8 cellular contexts compared by ENCODE assay signal in genomic region chr14:81533212-81533535, GRCh38. TPM values are rescaled to one million over a fixed set of nuclear protein-coding genes. Genes with fewer than 3 reads are reported as not detected.
DNase-seq lines count a peak whose midpoint lies in the region; ATAC-seq and TF ChIP-seq lines count a peak whose summit lies in the region.

No MANE protein-coding gene starts in this region.

- H3K27me3 ChIP-seq in body of pancreas: no peaks in the 10 kb centered on the region
- no peaks in the 10 kb centered on the region for H3K27me3 ChIP-seq in lung (ENCODE audit: control insufficient read depth, insufficient read depth)
- H3K27me3 ChIP-seq in upper lobe of left lung: no peaks in the 10 kb centered on the region

- peaks cover 5% of the 10 kb centered on the region for H3K9me3 Mint-ChIP-seq in activated naive CD4-positive, alpha-beta T cell treated with anti-CD3 and anti-CD28 coated beads, Interleukin-2, amount 10 ng/mL, durations not matched to agents 7 days and 5 days

- H3K36me3 Mint-ChIP-seq in activated naive CD4-positive, alpha-beta T cell treated with anti-CD3 and anti-CD28 coated beads, Interleukin-2, amount 10 ng/mL, durations not matched to agents 7 days and 5 days: peaks cover 5% of the 10 kb centered on the region

- H3K4me1 Mint-ChIP-seq in activated naive CD4-positive, alpha-beta T cell treated with anti-CD3 and anti-CD28 coated beads, Interleukin-2, amount 10 ng/mL, durations not matched to agents 7 days and 5 days: peaks cover 51% of the 10 kb centered on the region

- intact Hi-C loops in body of pancreas (cut with DNase I): no loop called here
- intact Hi-C loops in head of caudate nucleus (cut with DNase I): no loop called here

- TF ChIP-seq POLR2A in body of pancreas (IDR thresholded peaks at IDR 0.05): no peak
- no peak for TF ChIP-seq POLR2A in upper lobe of left lung (IDR thresholded peaks at IDR 0.05)

- no peaks in the 10 kb centered on the region for H3K27me3 Mint-ChIP-seq in activated naive CD4-positive, alpha-beta T cell treated with anti-CD3 and anti-CD28 coated beads, Interleukin-2, amount 10 ng/mL, durations not matched to agents 7 days and 5 days

- H3K36me3 ChIP-seq in body of pancreas (replicated peaks in 1 of 2; ENCODE audit: insufficient read depth in 1 of 2, low read depth in 2 of 2): no peaks in the 10 kb centered on the region
- no peaks in the 10 kb centered on the region for H3K36me3 ChIP-seq in lung (ENCODE audit: control insufficient read depth in 2 of 2, insufficient read depth in 2 of 2, low read length in 2 of 2)
- peaks cover 0 to 2% (median 0%) of the 10 kb centered on the region in 4 donors for H3K36me3 ChIP-seq in upper lobe of left lung

- 0% methylated on average over 5 to 10 of the region's 10 CpGs for WGBS in body of pancreas, 2 donors
- 0 to 1% methylated on average over 10 of the region's 10 CpGs for WGBS in lung, 2 donors
- 0 to 1% methylated on average over 9 to 10 of the region's 10 CpGs for whole genome bisulfite sequencing in upper lobe of left lung, 2 donors

- H3K9me3 ChIP-seq in body of pancreas (no peaks in the 10 kb centered on the region), lung (ENCODE audit: control insufficient read depth in 2 of 2, insufficient read depth in 1 of 2, low read length in 1 of 2) (no peaks in the 10 kb centered on the region), upper lobe of left lung (no peaks in the 10 kb centered on the region)

- peak overlapping the region; percentile 97 for H3K4me3 Mint-ChIP-seq in activated naive CD4-positive, alpha-beta T cell treated with anti-CD3 and anti-CD28 coated beads, Interleukin-2, amount 10 ng/mL, durations not matched to agents 7 days and 5 days

- TF ChIP-seq EP300 in upper lobe of left lung (IDR thresholded peaks at IDR 0.05): no peak

- H3K27ac ChIP-seq in body of pancreas (peak overlapping the region; percentile 42 to 84 (median 66)), lung (ENCODE audit: low read depth in 1 of 2, low read length in 1 of 2) (peak overlapping the region in 1 of 2 donors; percentile 63), upper lobe of left lung (peak overlapping the region; percentile 70 to 89 (median 85))

- H3K27ac Mint-ChIP-seq in activated naive CD4-positive, alpha-beta T cell treated with anti-CD3 and anti-CD28 coated beads, Interleukin-2, amount 10 ng/mL, durations not matched to agents 7 days and 5 days: peak overlapping the region; percentile 92

- no peak for DNase-seq in activated naive CD4-positive, alpha-beta T cell treated with anti-CD3 and anti-CD28 coated beads, Interleukin-2, amount 10 ng/mL, durations not matched to agents 7 days and 5 days
- DNase-seq in activated naive CD4-positive, alpha-beta T cell treated with Interleukin-2 at 50 U/mL for 16 hours: no peak
- DNase-seq in body of pancreas: no peak
- DNase-seq in lung (ENCODE audit: low spot score): no peak
- DNase-seq in upper lobe of left lung: no peak
- no peak for DNase-seq in GM19240 (ENCODE audit: insufficient read length, low spot score)
- DNase-seq in head of caudate nucleus: no peak
- DNase-seq in NCI-H226: no peak

- TF ChIP-seq CTCF in body of pancreas (IDR thresholded peaks at IDR 0.05) (no peak), lung (IDR thresholded peaks at IDR 0.05; ENCODE audit: control extremely low read depth, extremely low read depth) (no peak), upper lobe of left lung (IDR thresholded peaks at IDR 0.05) (no peak)

- ATAC-seq in body of pancreas (no peak), lung (ENCODE audit: insufficient read depth, low FRiP score) (no peak), upper lobe of left lung (ENCODE audit: low FRiP score in 2 of 2) (no peak)

- CTCF ChIA-PET in activated naive CD4-positive, alpha-beta T cell treated with anti-CD3 and anti-CD28 coated beads, Interleukin-2, amount 10 ng/mL, durations not matched to agents 7 days and 5 days (lab: Charles Lee): no interaction called here

- peak overlapping the region; percentile 96 to 99 for H3K4me3 ChIP-seq in body of pancreas
- peak overlapping the region; percentile 68 for H3K4me3 ChIP-seq in lung
- peak overlapping the region; percentile 69 to 99 (median 92) for H3K4me3 ChIP-seq in upper lobe of left lung

- H3K4me1 ChIP-seq in body of pancreas (peaks cover 39% of the 10 kb centered on the region), lung (ENCODE audit: control insufficient read depth in 2 of 2, insufficient read depth in 2 of 2, low read length in 2 of 2) (peaks cover 4 to 15% of the 10 kb centered on the region in 2 donors), upper lobe of left lung (peaks cover 31 to 51% (median 47%) of the 10 kb centered on the region in 4 donors)

RNA-seq across cellular contexts. Expression of gene SEL1L, which starts 0.5 kb away (rescaled TPM):
- total RNA-seq in body of pancreas (100 to 1,000 TPM; 183 to 268 TPM), lung (100 to 1,000 TPM in 1 of 2 donors, 10 to 100 TPM in 1; 67.4 to 101 TPM), upper lobe of left lung (100 to 1,000 TPM in 2 of 6 donors, 10 to 100 TPM in 4; 24.1 to 120 (median 64.0) TPM)
- 10 to 100 TPM; 13.2 to 30.9 TPM for polyA plus RNA-seq in lung
